ENCODE assay signal across 10 cellular contexts in the genomic region with DNA sequence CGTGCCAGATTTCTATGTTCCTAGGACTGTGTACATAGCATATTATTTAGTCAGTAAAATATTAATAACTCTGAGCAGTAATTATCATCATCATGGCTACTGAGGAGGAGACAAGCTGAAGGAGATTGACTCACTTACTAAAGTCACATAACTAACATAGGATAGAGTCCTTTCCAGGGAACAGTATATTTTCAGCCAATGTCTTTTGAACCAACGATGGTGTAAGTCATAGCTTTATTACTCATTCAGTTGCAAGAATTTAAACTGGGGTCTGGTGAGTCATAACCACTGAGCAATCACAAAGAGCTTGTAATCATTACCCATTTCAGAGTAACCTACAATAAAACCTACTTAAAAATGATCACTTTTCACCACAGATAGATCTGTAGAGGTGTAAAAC.
DNase-seq lines count a peak whose midpoint lies in the region; ATAC-seq and TF ChIP-seq lines count a peak whose summit lies in the region.
"Had no signal": no experiment of that assay in that cellular context is flagged by ENCODE, and none has a peak within 500 bp of the region (broad histone marks: within the 10 kb centered on the region; RNA-seq: fewer than 3 reads in every experiment).

No MANE protein-coding gene starts in this region.

- no peak overlapping the region for H3K4me3 Mint-ChIP-seq in nephron progenitor cell
- H3K4me3 Mint-ChIP-seq in activated naive CD4-positive, alpha-beta T cell treated with anti-CD3 and anti-CD28 coated beads, Interleukin-2, amount 10 ng/mL, durations not matched to agents 7 days and 5 days: no peak overlapping the region

- H3K27ac Mint-ChIP-seq in nephron progenitor cell: no peak overlapping the region
- no peak overlapping the region for H3K27ac Mint-ChIP-seq in activated naive CD4-positive, alpha-beta T cell treated with anti-CD3 and anti-CD28 coated beads, Interleukin-2, amount 10 ng/mL, durations not matched to agents 7 days and 5 days

- no peak for TF ChIP-seq CTCF in astrocyte of the cerebellum (IDR thresholded peaks at IDR 0.05; ENCODE audit: low read depth, low read length, missing control alignments)
- no peak for TF ChIP-seq CTCF in psoas muscle (IDR thresholded peaks at IDR 0.05)
- TF ChIP-seq CTCF in nephron progenitor cell (IDR thresholded peaks at IDR 0.05): no peak

- H3K9me3 ChIP-seq in psoas muscle: no peaks in the 10 kb centered on the region
- H3K9me3 ChIP-seq: heart left ventricle had no signal

- H3K9me3 Mint-ChIP-seq in nephron progenitor cell: no peaks in the 10 kb centered on the region
- no peaks in the 10 kb centered on the region for H3K9me3 Mint-ChIP-seq in activated naive CD4-positive, alpha-beta T cell treated with anti-CD3 and anti-CD28 coated beads, Interleukin-2, amount 10 ng/mL, durations not matched to agents 7 days and 5 days

- no peaks in the 10 kb centered on the region for H3K36me3 ChIP-seq in psoas muscle (ENCODE audit: insufficient read depth in 1 of 2, low read depth in 1 of 2)
- H3K36me3 ChIP-seq: heart left ventricle had no signal

- no peaks in the 10 kb centered on the region for H3K4me1 Mint-ChIP-seq in nephron progenitor cell
- no peaks in the 10 kb centered on the region for H3K4me1 Mint-ChIP-seq in activated naive CD4-positive, alpha-beta T cell treated with anti-CD3 and anti-CD28 coated beads, Interleukin-2, amount 10 ng/mL, durations not matched to agents 7 days and 5 days

- H3K4me3 ChIP-seq in astrocyte of the cerebellum (ENCODE audit: low read depth, low read length) (no peak overlapping the region), psoas muscle (no peak overlapping the region)
- H3K4me3 ChIP-seq: heart left ventricle had no signal

- intact Hi-C loops in psoas muscle (cut with DNase I): no loop called here

- ATAC-seq in GM18870 (IDR thresholded peaks at IDR 0.05; ENCODE audit: unreplicated experiment) (peak; percentile 83), HG03442 (IDR thresholded peaks at IDR 0.05; ENCODE audit: unreplicated experiment) (peak; percentile 83), psoas muscle (peak in 3 of 4 donors; percentile 19 to 68 (median 41))

- no peak overlapping the region for H3K27ac ChIP-seq in psoas muscle
- H3K27ac ChIP-seq: heart left ventricle had no signal

- CTCF ChIA-PET in activated naive CD4-positive, alpha-beta T cell treated with anti-CD3 and anti-CD28 coated beads, Interleukin-2, amount 10 ng/mL, durations not matched to agents 7 days and 5 days (lab: Charles Lee): no interaction called here

- DNase-seq in astrocyte of the cerebellum (ENCODE audit: low read depth) (peak; percentile 70), psoas muscle (no peak), NCI-H2081 treated with DMSO at 0.1 percent for 48 hours (lab: John Stamatoyannopoulos, UW) (no peak), nephron progenitor cell (no peak)
- no peak for DNase-seq in activated naive CD4-positive, alpha-beta T cell treated with anti-CD3 and anti-CD28 coated beads, Interleukin-2, amount 10 ng/mL, durations not matched to agents 7 days and 5 days
- no peak for DNase-seq in stimulated activated naive CD4-positive, alpha-beta T cell (lab: John Stamatoyannopoulos, UW)
- DNase-seq: heart left ventricle, NCI-H1092 treated with DMSO at 0.1 percent for 48 hours had no signal

- H3K4me1 ChIP-seq in psoas muscle: no peaks in the 10 kb centered on the region
- H3K4me1 ChIP-seq: heart left ventricle had no signal

- no peaks in the 10 kb centered on the region for H3K27me3 ChIP-seq in psoas muscle (ENCODE audit: insufficient read depth in 3 of 3, low read length in 2 of 3)
- H3K27me3 ChIP-seq: heart left ventricle had no signal

- WGBS in psoas muscle, 3 donors: 43 to 73% (median 63%) methylated on average over 2 of the region's 2 CpGs

- in situ Hi-C loops in astrocyte of the cerebellum (cut with HindIII; ENCODE audit: low sequenced_read_pairs): no loop called here

- H3K36me3 Mint-ChIP-seq in nephron progenitor cell (ENCODE audit: low read depth): no peaks in the 10 kb centered on the region
- no peaks in the 10 kb centered on the region for H3K36me3 Mint-ChIP-seq in activated naive CD4-positive, alpha-beta T cell treated with anti-CD3 and anti-CD28 coated beads, Interleukin-2, amount 10 ng/mL, durations not matched to agents 7 days and 5 days

- H3K27me3 Mint-ChIP-seq in nephron progenitor cell (ENCODE audit: low read depth, poor library complexity): no peaks in the 10 kb centered on the region
- H3K27me3 Mint-ChIP-seq in activated naive CD4-positive, alpha-beta T cell treated with anti-CD3 and anti-CD28 coated beads, Interleukin-2, amount 10 ng/mL, durations not matched to agents 7 days and 5 days: no peaks in the 10 kb centered on the region
